ENCODE assay signal across 1 cellular context in genomic region chr4:184348311-184349233, GRCh38.
TF ChIP-seq lines count a peak whose summit lies in the region.

No MANE protein-coding gene starts in this region.

TF ChIP-seq in HepG2, 621 proteins besides CTCF, POLR2A, EP300 and RAD21 (continued from another document and continues in another):
- no peak for TF ChIP-seq MLXIP (CRISPR knock-in tag; IDR thresholded peaks at IDR 0.05; ENCODE audit: borderline replicate concordance)
- TF ChIP-seq TBP (CRISPR knock-in tag; IDR thresholded peaks at IDR 0.05) = no peak
- 0 out of 2 replicates have a peak, but pooled peaks have one; percentile 59 for TF ChIP-seq ZNF264 (CRISPR knock-in tag; IDR thresholded peaks at IDR 0.05)
- TF ChIP-seq PAX8 (CRISPR knock-in tag; IDR thresholded peaks at IDR 0.05; ENCODE audit: borderline replicate concordance) = no peak
- TF ChIP-seq ZBTB4 (CRISPR knock-in tag; IDR thresholded peaks at IDR 0.05; ENCODE audit: borderline replicate concordance) = no peak
- peak; percentile 82; the same call in 1 of the 2 replicates for TF ChIP-seq CCDC6 (CRISPR knock-in tag; IDR thresholded peaks at IDR 0.05)
- 0 out of 2 replicates have a peak, but pooled peaks have one; percentile 51 for TF ChIP-seq ZHX1 (CRISPR knock-in tag; IDR thresholded peaks at IDR 0.05; ENCODE audit: low read depth)
- TF ChIP-seq ZSCAN29 (CRISPR knock-in tag; conservative IDR thresholded peaks at IDR 0.05) = peak; percentile 93
- no peak for TF ChIP-seq YY1 (IDR thresholded peaks at IDR 0.05; ENCODE audit: insufficient read depth, insufficient replicate concordance, low read depth, low read length)
- peak; percentile 89 for TF ChIP-seq PITX1 (CRISPR knock-in tag; IDR thresholded peaks at IDR 0.05)
- peak; percentile 96 for TF ChIP-seq SIX1 (CRISPR knock-in tag; IDR thresholded peaks at IDR 0.05; ENCODE audit: borderline replicate concordance)
- TF ChIP-seq TAF15 (IDR thresholded peaks at IDR 0.05; ENCODE audit: low read depth, low read length, poor library complexity, severe bottlenecking) = no peak
- TF ChIP-seq NR1H2 (CRISPR knock-in tag; IDR thresholded peaks at IDR 0.05; ENCODE audit: borderline replicate concordance, low read depth) = peak; percentile 23; the same call in 1 of the 2 replicates
- TF ChIP-seq ZNF546 (CRISPR knock-in tag; conservative IDR thresholded peaks at IDR 0.05) = no peak
- no peak for TF ChIP-seq ZNF841 (CRISPR knock-in tag; IDR thresholded peaks at IDR 0.05; ENCODE audit: borderline replicate concordance)
- peak; percentile 57 for TF ChIP-seq THRA (CRISPR knock-in tag; IDR thresholded peaks at IDR 0.05; ENCODE audit: borderline replicate concordance)
- TF ChIP-seq ZNF281 (CRISPR knock-in tag; IDR thresholded peaks at IDR 0.05; ENCODE audit: borderline replicate concordance) = no peak; the same call in 1 of the 2 replicates
- TF ChIP-seq ZNF562 (CRISPR knock-in tag; IDR thresholded peaks at IDR 0.05; ENCODE audit: borderline replicate concordance) = no peak
- TF ChIP-seq MBD4 (IDR thresholded peaks at IDR 0.05; ENCODE audit: borderline replicate concordance, low read length) = no peak; the same call in 1 of the 2 replicates
- no peak for TF ChIP-seq ZNF556 (CRISPR knock-in tag; IDR thresholded peaks at IDR 0.05; ENCODE audit: borderline replicate concordance)
- 0 out of 2 replicates have a peak, but pooled peaks have one; percentile 54 for TF ChIP-seq ZNF451 (CRISPR knock-in tag; IDR thresholded peaks at IDR 0.05)
- 0 out of 2 replicates have a peak, but pooled peaks have one; percentile 62 for TF ChIP-seq MIER3 (CRISPR knock-in tag; IDR thresholded peaks at IDR 0.05; ENCODE audit: borderline replicate concordance)
- TF ChIP-seq PTBP1 (IDR thresholded peaks at IDR 0.05; ENCODE audit: low read depth, low read length, poor library complexity, severe bottlenecking) = no peak
- no peak for TF ChIP-seq ZNF800 (CRISPR knock-in tag; IDR thresholded peaks at IDR 0.05)
- peak; percentile 97 for TF ChIP-seq PAXIP1 (CRISPR knock-in tag; conservative IDR thresholded peaks at IDR 0.05)
- TF ChIP-seq ZMYM3 (CRISPR knock-in tag; IDR thresholded peaks at IDR 0.05) = peak; percentile 43; the same call in 1 of the 2 replicates
- no peak for TF ChIP-seq AGO2 (optimal IDR thresholded peaks at IDR 0.05; ENCODE audit: low read depth, low read length)
- peak; percentile 81; the same call in 1 of the 2 replicates for TF ChIP-seq FOXJ3 (CRISPR knock-in tag; IDR thresholded peaks at IDR 0.05; ENCODE audit: borderline replicate concordance)
- TF ChIP-seq ETV5 (CRISPR knock-in tag; IDR thresholded peaks at IDR 0.05; ENCODE audit: borderline replicate concordance) = peak; percentile 73; the same call in 1 of the 2 replicates
- TF ChIP-seq THAP9 (CRISPR knock-in tag; IDR thresholded peaks at IDR 0.05; ENCODE audit: borderline replicate concordance) = no peak
- peak; percentile 97 for TF ChIP-seq DRAP1 (CRISPR knock-in tag; IDR thresholded peaks at IDR 0.05)
- peak; percentile 86; the same call in 1 of the 2 replicates for TF ChIP-seq ZNF746 (CRISPR knock-in tag; IDR thresholded peaks at IDR 0.05)
